In genomic region chr3:61251174-61251972, GRCh38 we compare ENCODE assay signal across 1 cellular context.
TF ChIP-seq lines count a peak whose summit lies in the region.

TSS of gene FHIT (minus strand) at chr3:61251452.

TF ChIP-seq in HepG2, 621 proteins besides CTCF, POLR2A, EP300 and RAD21 (continued from another document):
- TF ChIP-seq ZNF142 (CRISPR knock-in tag; IDR thresholded peaks at IDR 0.05) (no peak), ZKSCAN1 (IDR thresholded peaks at IDR 0.05; ENCODE audit: low read length) (no peak), ZNF883 (CRISPR knock-in tag; IDR thresholded peaks at IDR 0.05; ENCODE audit: not compliant biosample characterization) (peak; percentile 65), MIER3 (CRISPR knock-in tag; IDR thresholded peaks at IDR 0.05; ENCODE audit: borderline replicate concordance) (0 out of 2 replicates have a peak, but pooled peaks have one; percentile 27), SYNCRIP (IDR thresholded peaks at IDR 0.05; ENCODE audit: insufficient read depth, low read depth, low read length) (no peak), MAX (IDR thresholded peaks at IDR 0.05) (peak; percentile 58; the same call in 1 of the 2 replicates), ZNF225 (CRISPR knock-in tag; IDR thresholded peaks at IDR 0.05) (0 out of 2 replicates have a peak, but pooled peaks have one; percentile 31), E2F1 (CRISPR knock-in tag; IDR thresholded peaks at IDR 0.05) (peak; percentile 67), RFX5 (IDR thresholded peaks at IDR 0.05; ENCODE audit: low read depth, low read length) (0 out of 2 replicates have a peak, but pooled peaks have one; percentile 5), YEATS4 (CRISPR knock-in tag; IDR thresholded peaks at IDR 0.05; ENCODE audit: borderline replicate concordance) (peak; percentile 56; the same call in 1 of the 2 replicates), ZNF761 (CRISPR knock-in tag; conservative IDR thresholded peaks at IDR 0.05) (no peak), CHD2 (IDR thresholded peaks at IDR 0.05; ENCODE audit: low read depth, low read length) (0 out of 2 replicates have a peak, but pooled peaks have one; percentile 38)
